In the genomic region with DNA sequence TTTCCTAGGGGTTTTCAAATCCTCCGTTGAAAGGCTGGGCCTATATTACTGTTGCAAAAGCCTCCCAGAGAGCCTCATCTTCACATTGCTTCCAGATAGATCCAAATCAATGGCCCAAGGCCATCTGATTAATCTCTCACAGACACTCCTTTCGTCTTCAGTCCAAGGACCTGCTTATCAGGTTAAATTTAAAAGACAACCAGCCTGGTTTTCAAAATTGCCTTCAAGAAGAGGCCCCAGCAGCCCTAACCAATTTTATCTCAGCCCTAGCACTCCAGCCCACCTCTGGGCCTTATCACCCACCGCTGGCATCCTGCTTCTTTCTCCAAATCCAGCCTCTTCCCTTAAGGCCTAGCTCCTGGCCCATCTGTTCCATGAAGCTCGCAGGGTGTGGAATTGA, we compare ENCODE assay signal across 1 cellular context.
TF ChIP-seq lines count a peak whose summit lies in the region.

No MANE protein-coding gene starts in this region.

TF ChIP-seq in K562, 482 proteins besides CTCF, POLR2A, EP300 and RAD21 (continued from another document):
- TF ChIP-seq, protein P1, sequence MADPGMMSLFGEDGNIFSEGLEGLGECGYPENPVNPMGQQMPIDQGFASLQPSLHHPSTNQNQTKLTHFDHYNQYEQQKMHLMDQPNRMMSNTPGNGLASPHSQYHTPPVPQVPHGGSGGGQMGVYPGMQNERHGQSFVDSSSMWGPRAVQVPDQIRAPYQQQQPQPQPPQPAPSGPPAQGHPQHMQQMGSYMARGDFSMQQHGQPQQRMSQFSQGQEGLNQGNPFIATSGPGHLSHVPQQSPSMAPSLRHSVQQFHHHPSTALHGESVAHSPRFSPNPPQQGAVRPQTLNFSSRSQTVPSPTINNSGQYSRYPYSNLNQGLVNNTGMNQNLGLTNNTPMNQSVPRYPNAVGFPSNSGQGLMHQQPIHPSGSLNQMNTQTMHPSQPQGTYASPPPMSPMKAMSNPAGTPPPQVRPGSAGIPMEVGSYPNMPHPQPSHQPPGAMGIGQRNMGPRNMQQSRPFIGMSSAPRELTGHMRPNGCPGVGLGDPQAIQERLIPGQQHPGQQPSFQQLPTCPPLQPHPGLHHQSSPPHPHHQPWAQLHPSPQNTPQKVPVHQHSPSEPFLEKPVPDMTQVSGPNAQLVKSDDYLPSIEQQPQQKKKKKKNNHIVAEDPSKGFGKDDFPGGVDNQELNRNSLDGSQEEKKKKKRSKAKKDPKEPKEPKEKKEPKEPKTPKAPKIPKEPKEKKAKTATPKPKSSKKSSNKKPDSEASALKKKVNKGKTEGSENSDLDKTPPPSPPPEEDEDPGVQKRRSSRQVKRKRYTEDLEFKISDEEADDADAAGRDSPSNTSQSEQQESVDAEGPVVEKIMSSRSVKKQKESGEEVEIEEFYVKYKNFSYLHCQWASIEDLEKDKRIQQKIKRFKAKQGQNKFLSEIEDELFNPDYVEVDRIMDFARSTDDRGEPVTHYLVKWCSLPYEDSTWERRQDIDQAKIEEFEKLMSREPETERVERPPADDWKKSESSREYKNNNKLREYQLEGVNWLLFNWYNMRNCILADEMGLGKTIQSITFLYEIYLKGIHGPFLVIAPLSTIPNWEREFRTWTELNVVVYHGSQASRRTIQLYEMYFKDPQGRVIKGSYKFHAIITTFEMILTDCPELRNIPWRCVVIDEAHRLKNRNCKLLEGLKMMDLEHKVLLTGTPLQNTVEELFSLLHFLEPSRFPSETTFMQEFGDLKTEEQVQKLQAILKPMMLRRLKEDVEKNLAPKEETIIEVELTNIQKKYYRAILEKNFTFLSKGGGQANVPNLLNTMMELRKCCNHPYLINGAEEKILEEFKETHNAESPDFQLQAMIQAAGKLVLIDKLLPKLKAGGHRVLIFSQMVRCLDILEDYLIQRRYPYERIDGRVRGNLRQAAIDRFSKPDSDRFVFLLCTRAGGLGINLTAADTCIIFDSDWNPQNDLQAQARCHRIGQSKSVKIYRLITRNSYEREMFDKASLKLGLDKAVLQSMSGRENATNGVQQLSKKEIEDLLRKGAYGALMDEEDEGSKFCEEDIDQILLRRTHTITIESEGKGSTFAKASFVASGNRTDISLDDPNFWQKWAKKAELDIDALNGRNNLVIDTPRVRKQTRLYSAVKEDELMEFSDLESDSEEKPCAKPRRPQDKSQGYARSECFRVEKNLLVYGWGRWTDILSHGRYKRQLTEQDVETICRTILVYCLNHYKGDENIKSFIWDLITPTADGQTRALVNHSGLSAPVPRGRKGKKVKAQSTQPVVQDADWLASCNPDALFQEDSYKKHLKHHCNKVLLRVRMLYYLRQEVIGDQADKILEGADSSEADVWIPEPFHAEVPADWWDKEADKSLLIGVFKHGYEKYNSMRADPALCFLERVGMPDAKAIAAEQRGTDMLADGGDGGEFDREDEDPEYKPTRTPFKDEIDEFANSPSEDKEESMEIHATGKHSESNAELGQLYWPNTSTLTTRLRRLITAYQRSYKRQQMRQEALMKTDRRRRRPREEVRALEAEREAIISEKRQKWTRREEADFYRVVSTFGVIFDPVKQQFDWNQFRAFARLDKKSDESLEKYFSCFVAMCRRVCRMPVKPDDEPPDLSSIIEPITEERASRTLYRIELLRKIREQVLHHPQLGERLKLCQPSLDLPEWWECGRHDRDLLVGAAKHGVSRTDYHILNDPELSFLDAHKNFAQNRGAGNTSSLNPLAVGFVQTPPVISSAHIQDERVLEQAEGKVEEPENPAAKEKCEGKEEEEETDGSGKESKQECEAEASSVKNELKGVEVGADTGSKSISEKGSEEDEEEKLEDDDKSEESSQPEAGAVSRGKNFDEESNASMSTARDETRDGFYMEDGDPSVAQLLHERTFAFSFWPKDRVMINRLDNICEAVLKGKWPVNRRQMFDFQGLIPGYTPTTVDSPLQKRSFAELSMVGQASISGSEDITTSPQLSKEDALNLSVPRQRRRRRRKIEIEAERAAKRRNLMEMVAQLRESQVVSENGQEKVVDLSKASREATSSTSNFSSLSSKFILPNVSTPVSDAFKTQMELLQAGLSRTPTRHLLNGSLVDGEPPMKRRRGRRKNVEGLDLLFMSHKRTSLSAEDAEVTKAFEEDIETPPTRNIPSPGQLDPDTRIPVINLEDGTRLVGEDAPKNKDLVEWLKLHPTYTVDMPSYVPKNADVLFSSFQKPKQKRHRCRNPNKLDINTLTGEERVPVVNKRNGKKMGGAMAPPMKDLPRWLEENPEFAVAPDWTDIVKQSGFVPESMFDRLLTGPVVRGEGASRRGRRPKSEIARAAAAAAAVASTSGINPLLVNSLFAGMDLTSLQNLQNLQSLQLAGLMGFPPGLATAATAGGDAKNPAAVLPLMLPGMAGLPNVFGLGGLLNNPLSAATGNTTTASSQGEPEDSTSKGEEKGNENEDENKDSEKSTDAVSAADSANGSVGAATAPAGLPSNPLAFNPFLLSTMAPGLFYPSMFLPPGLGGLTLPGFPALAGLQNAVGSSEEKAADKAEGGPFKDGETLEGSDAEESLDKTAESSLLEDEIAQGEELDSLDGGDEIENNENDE (IDR thresholded peaks at IDR 0.05; ENCODE audit: low read depth, low read length), result no peak
- TF ChIP-seq, protein P2, sequence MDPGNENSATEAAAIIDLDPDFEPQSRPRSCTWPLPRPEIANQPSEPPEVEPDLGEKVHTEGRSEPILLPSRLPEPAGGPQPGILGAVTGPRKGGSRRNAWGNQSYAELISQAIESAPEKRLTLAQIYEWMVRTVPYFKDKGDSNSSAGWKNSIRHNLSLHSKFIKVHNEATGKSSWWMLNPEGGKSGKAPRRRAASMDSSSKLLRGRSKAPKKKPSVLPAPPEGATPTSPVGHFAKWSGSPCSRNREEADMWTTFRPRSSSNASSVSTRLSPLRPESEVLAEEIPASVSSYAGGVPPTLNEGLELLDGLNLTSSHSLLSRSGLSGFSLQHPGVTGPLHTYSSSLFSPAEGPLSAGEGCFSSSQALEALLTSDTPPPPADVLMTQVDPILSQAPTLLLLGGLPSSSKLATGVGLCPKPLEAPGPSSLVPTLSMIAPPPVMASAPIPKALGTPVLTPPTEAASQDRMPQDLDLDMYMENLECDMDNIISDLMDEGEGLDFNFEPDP (CRISPR knock-in tag; IDR thresholded peaks at IDR 0.05), result no peak
- TF ChIP-seq TAF1 (IDR thresholded peaks at IDR 0.05; ENCODE audit: control insufficient read depth, extremely low read depth, insufficient read depth, low read length, severe bottlenecking) (no peak), ETV6 (IDR thresholded peaks at IDR 0.05; ENCODE audit: borderline replicate concordance in 1 of 2, low read depth in 2 of 2, low read length in 1 of 2) (no peak), ETV6 (CRISPR knock-in tag; IDR thresholded peaks at IDR 0.05; ENCODE audit: borderline replicate concordance) (no peak), MEF2A (IDR thresholded peaks at IDR 0.05; ENCODE audit: control insufficient read depth, low read depth, low read length) (no peak), ZNF780A (CRISPR knock-in tag; IDR thresholded peaks at IDR 0.05) (no peak), ILF3 (IDR thresholded peaks at IDR 0.05; ENCODE audit: borderline replicate concordance) (no peak)
- TF ChIP-seq, protein P3, sequence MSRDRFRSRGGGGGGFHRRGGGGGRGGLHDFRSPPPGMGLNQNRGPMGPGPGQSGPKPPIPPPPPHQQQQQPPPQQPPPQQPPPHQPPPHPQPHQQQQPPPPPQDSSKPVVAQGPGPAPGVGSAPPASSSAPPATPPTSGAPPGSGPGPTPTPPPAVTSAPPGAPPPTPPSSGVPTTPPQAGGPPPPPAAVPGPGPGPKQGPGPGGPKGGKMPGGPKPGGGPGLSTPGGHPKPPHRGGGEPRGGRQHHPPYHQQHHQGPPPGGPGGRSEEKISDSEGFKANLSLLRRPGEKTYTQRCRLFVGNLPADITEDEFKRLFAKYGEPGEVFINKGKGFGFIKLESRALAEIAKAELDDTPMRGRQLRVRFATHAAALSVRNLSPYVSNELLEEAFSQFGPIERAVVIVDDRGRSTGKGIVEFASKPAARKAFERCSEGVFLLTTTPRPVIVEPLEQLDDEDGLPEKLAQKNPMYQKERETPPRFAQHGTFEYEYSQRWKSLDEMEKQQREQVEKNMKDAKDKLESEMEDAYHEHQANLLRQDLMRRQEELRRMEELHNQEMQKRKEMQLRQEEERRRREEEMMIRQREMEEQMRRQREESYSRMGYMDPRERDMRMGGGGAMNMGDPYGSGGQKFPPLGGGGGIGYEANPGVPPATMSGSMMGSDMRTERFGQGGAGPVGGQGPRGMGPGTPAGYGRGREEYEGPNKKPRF (IDR thresholded peaks at IDR 0.05; ENCODE audit: low read depth, low read length), result no peak
